ENCODE assay signal across 8 cellular contexts in genomic region chr7:139230078-139230477, GRCh38. TPM values are rescaled to one million over a fixed set of nuclear protein-coding genes. Genes with fewer than 3 reads are reported as not detected.
DNase-seq lines count a peak whose midpoint lies in the region; ATAC-seq and TF ChIP-seq lines count a peak whose summit lies in the region.

No MANE protein-coding gene starts in this region.

- H2BK120ac ChIP-seq in mesendoderm (ENCODE audit: low read depth, low read length) = no peak overlapping the region

- no peak overlapping the region for H2BK5ac ChIP-seq in mesendoderm (ENCODE audit: low read length)

- intact Hi-C loops in heart right ventricle (cut with DNase I) (loop anchor here in 4 of 10 donors (5.0 to 10.0 kb wide), 2 partner anchors 98 to 125 kb away; partner anchors contain the start of gene ZC3HAV1 (in 1 of the 4)), Right ventricle myocardium inferior (cut with DNase I) (no loop called here), upper lobe of right lung (cut with DNase I) (no loop called here)

- no peak overlapping the region for H3K4ac ChIP-seq in mesendoderm (ENCODE audit: low read depth, low read length)

- H3K9me3 ChIP-seq in heart right ventricle (no peaks in the 10 kb centered on the region), upper lobe of right lung (no peaks in the 10 kb centered on the region)

- no peak overlapping the region for H2BK15ac ChIP-seq in mesendoderm (replicated peaks; ENCODE audit: low read depth)

- H2AK5ac ChIP-seq in mesendoderm (ENCODE audit: low read length) = no peak overlapping the region

- H3K56ac ChIP-seq in mesendoderm (ENCODE audit: low read length) = peak overlapping the region; percentile 87

- peak overlapping the region; percentile 25 for H3K18ac ChIP-seq in mesendoderm (ENCODE audit: low read length)

- H3K23ac ChIP-seq in mesendoderm (ENCODE audit: low read length) = no peak overlapping the region

- in situ Hi-C loops in astrocyte of the spinal cord (cut with HindIII; ENCODE audit: low sequenced_read_pairs) = no loop called here

- 56 to 58% methylated on average over 8 of the region's 8 CpGs for WGBS in heart right ventricle, 2 donors
- WGBS in mesendoderm (ENCODE audit: extremely low coverage, insufficient coverage, low lambda C conversion rate) = no CpG with 5 or more reads among the region's 8 CpGs

- no peaks in the 10 kb centered on the region for H3K36me3 ChIP-seq in heart right ventricle
- no peaks in the 10 kb centered on the region for H3K36me3 ChIP-seq in mesendoderm (ENCODE audit: control insufficient read depth, insufficient read depth, low read length)
- H3K36me3 ChIP-seq in upper lobe of right lung = no peaks in the 10 kb centered on the region

- H3K4me3 ChIP-seq in heart right ventricle (peak overlapping the region in 8 of 10 donors; percentile 78 to 100 (median 96)), astrocyte of the spinal cord (ENCODE audit: low read depth, low read length) (peak overlapping the region; percentile 75), mesendoderm (ENCODE audit: low read length) (no peak overlapping the region), upper lobe of right lung (peak overlapping the region; percentile 82)

- H3K79me2 ChIP-seq in mesendoderm (ENCODE audit: control insufficient read depth, insufficient read depth, low read length) = peaks cover 15% of the 10 kb centered on the region

- ATAC-seq in heart right ventricle (no peak), Right ventricle myocardium inferior (no peak), upper lobe of right lung (no peak)

- H4K8ac ChIP-seq in mesendoderm (ENCODE audit: low read depth, low read length) = no peak overlapping the region

- no peak for DNase-seq in heart right ventricle
- no peak for DNase-seq in Right ventricle myocardium inferior (ENCODE audit: missing footprints)
- no peak for DNase-seq in astrocyte of the spinal cord (ENCODE audit: low read depth, low spot score)
- DNase-seq in mesendoderm = no peak
- DNase-seq in upper lobe of right lung = no peak
- DNase-seq in medulla oblongata (ENCODE audit: extremely low spot score) = no peak
- no peak for DNase-seq in A172 (ENCODE audit: low spot score)
- DNase-seq in activated CD4-positive, alpha-beta T cell treated with anti-CD3 and anti-CD28 coated beads, Interleukin-2, amount 50 U/mL, for 48 hours = no peak

- peaks cover 0 to 37% (median 28%) of the 10 kb centered on the region in 9 donors for H3K4me1 ChIP-seq in heart right ventricle
- no peaks in the 10 kb centered on the region for H3K4me1 ChIP-seq in mesendoderm (ENCODE audit: control insufficient read depth, low read depth, low read length)
- peaks cover 25% of the 10 kb centered on the region for H3K4me1 ChIP-seq in upper lobe of right lung

- no peak for TF ChIP-seq CTCF in heart right ventricle (IDR thresholded peaks at IDR 0.05)
- TF ChIP-seq CTCF in astrocyte of the spinal cord (IDR thresholded peaks at IDR 0.05; ENCODE audit: low read depth, low read length) = no peak
- TF ChIP-seq CTCF in upper lobe of right lung (IDR thresholded peaks at IDR 0.05) = no peak

- peak overlapping the region; percentile 81 for H3K9ac ChIP-seq in mesendoderm (ENCODE audit: low read length)

- no peak overlapping the region for H4K5ac ChIP-seq in mesendoderm (ENCODE audit: low read length)

- H3K27ac ChIP-seq in heart right ventricle (peak overlapping the region in 9 of 10 donors; percentile 38 to 99 (median 97)), mesendoderm (ENCODE audit: low read depth, low read length) (no peak overlapping the region), upper lobe of right lung (peak overlapping the region; percentile 86)

- H3K27me3 ChIP-seq in heart right ventricle = no peaks in the 10 kb centered on the region
- H3K27me3 ChIP-seq in mesendoderm (ENCODE audit: insufficient read depth, low read length, poor library complexity) = no peaks in the 10 kb centered on the region
- no peaks in the 10 kb centered on the region for H3K27me3 ChIP-seq in upper lobe of right lung

- H3K79me1 ChIP-seq in mesendoderm (ENCODE audit: low read length) = no peaks in the 10 kb centered on the region

- peak overlapping the region; percentile 47 for H3K4me2 ChIP-seq in mesendoderm (ENCODE audit: low read length)

RNA-seq across cellular contexts. Expression of gene UBN2, which starts 1.0 kb away (rescaled TPM):
- total RNA-seq in heart right ventricle = 10 to 100 TPM; 12.6 to 27.0 (median 22.3) TPM
- polyA plus RNA-seq in heart right ventricle = 1 to 10 TPM; 1.3 to 4.6 TPM
- 13.0 TPM for total RNA-seq in Right ventricle myocardium inferior
- polyA plus RNA-seq in mesendoderm (2013, experiment 1 of 2) = 7.5 TPM
- polyA plus RNA-seq in mesendoderm (2013, experiment 2 of 2) = 6.5 TPM
- total RNA-seq in upper lobe of right lung = 23.5 TPM
- total RNA-seq in A172 (2014; rRNA removed; shearing (Covaris generic)) = 2.1 and 2.8 TPM in 2 replicates
